Comparison of ENCODE assay signal across 17 cellular contexts in the genomic region with DNA sequence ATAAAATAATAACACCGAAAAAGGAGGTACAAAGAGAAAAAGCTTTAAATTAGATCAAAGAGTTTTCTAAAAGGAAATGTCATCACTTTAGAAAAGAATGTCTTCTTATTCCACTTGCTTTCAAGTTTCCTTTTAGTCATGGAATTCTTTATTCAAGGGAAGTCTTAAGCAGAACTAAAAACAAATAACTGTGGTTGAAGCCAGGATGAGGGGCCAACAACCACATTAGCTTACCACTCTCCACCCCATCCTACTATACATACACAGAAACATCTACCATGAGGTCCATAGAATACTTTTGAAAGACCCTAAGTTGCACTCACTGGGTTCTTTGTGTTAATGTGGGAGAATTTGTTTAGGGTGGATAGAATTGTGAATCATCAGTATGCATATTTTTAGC.
A peak's percentile ranks its signal among the peaks of the same experiment; 100 is the strongest.
DNase-seq lines count a peak whose midpoint lies in the region; ATAC-seq, FAIRE-seq and TF ChIP-seq lines count a peak whose summit lies in the region.
"Had no signal": no experiment of that assay in that cellular context is flagged by ENCODE, and none has a peak within 500 bp of the region (broad histone marks: within the 10 kb centered on the region; RNA-seq: fewer than 3 reads in every experiment).

No MANE protein-coding gene starts in this region.

- H3K27ac ChIP-seq in vagina, result no peak overlapping the region

- H3K9me3 Mint-ChIP-seq in osteocyte (ENCODE audit: unreplicated experiment), result peaks cover 5% of the 10 kb centered on the region

- no peaks in the 10 kb centered on the region for H3K4me1 ChIP-seq in vagina

- DNase-seq in EL (peak; percentile 6), amniotic epithelial cell (ENCODE audit: low read depth) (peak; percentile 38), fibroblast of peridontal ligament (ENCODE audit: extremely low read depth) (peak; percentile 79), osteocyte (ENCODE audit: extremely low spot score, unreplicated experiment) (no peak), HTR-8/SVneo (ENCODE audit: insufficient read length, low spot score) (no peak), vagina (ENCODE audit: extremely low spot score in 2 of 2) (no peak)
- DNase-seq: DMS 273 treated with DMSO at 0.1 percent for 48 hours, Karpas-422, NCI-H1417 treated with DMSO at 0.1 percent for 48 hours, NCI-H2029, NCI-H2171 treated with DMSO at 0.1 percent for 48 hours, NCI-H510A, SHP77 treated with DMSO at 0.1 percent for 48 hours had no signal

- FAIRE-seq in HTR-8/SVneo (lab: Jason Lieb, UNC), result no peak
- FAIRE-seq: H54, RCC 7860 had no signal

- no peaks in the 10 kb centered on the region for H3K27me3 ChIP-seq in vagina

- TF ChIP-seq POLR2A in vagina (IDR thresholded peaks at IDR 0.05), result no peak

- H3K4me1 Mint-ChIP-seq in osteocyte (ENCODE audit: unreplicated experiment), result peaks cover 18% of the 10 kb centered on the region

- ATAC-seq in HG03095 (IDR thresholded peaks at IDR 0.05; ENCODE audit: unreplicated experiment) (no peak), GM21529 (IDR thresholded peaks at IDR 0.05; ENCODE audit: unreplicated experiment) (no peak)

- H3K9me3 ChIP-seq in vagina, result no peaks in the 10 kb centered on the region

- intact Hi-C loops in vagina (cut with DNase I), result no loop called here

- peaks cover 2% of the 10 kb centered on the region for H3K36me3 Mint-ChIP-seq in osteocyte (ENCODE audit: unreplicated experiment)

- no peaks in the 10 kb centered on the region for H3K27me3 Mint-ChIP-seq in osteocyte (ENCODE audit: unreplicated experiment)

- H3K4me3 Mint-ChIP-seq in osteocyte (ENCODE audit: unreplicated experiment), result no peak overlapping the region

- H3K36me3 ChIP-seq in vagina, result no peaks in the 10 kb centered on the region

- H3K4me3 ChIP-seq in vagina, result no peak overlapping the region

- TF ChIP-seq CTCF in osteocyte (IDR thresholded peaks at IDR 0.05), result no peak
- TF ChIP-seq CTCF in vagina (IDR thresholded peaks at IDR 0.05), result no peak

- H3K27ac Mint-ChIP-seq in osteocyte (ENCODE audit: unreplicated experiment), result peak overlapping the region; percentile 41

Comparison
In these comparisons a context has a peak if more than half of its experiments do, and no peak if none do; other contexts are left out.
1. DNase-seq: peak in EL (single experiment), amniotic epithelial cell (single experiment) and fibroblast of peridontal ligament (single experiment); none in osteocyte (single experiment), HTR-8/SVneo (single experiment) and vagina (0 of 2).